1 cellular context compared by ENCODE assay signal in the genomic region with DNA sequence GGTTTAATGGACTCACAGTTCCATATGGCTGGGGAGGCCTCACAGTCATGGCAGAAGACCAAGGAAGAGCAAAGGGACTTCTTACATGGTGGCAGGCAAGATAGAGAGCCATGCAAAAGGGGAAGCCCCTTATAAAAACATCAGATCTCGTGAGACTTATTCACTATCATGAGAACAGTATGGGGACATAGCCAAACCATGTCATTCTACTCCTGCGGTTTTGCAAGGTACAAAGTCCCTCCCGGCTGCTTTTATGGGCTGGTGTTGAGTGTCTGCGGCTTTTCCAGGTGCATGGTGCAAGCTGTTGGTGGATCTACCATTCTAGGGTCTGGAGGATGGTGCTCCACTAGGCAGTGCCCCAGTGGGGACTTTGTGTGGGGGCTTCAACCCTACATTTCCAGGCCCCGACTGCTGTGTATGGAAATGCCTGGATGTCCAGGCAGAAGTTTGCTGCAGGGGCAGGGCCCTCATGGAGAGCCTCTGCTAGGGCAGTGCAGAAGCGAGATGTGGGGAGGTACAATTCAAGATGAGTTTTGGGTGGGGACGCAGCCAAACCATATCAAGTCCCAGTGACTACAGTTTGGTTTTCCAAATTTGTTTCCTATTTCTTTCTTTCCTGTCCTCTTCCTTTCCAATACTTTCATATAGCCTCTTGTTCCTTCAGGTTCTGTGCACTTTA.
TF ChIP-seq lines count a peak whose summit lies in the region.

No MANE protein-coding gene starts in this region.

TF ChIP-seq in HepG2, 621 proteins besides CTCF, POLR2A, EP300 and RAD21 (continued from another document and continues in another):
- TF ChIP-seq NFAT5 (CRISPR knock-in tag; IDR thresholded peaks at IDR 0.05) (peak; percentile 71; the same call in 1 of the 2 replicates), NCOA2 (CRISPR knock-in tag; IDR thresholded peaks at IDR 0.05) (peak; percentile 82), SIX1 (CRISPR knock-in tag; IDR thresholded peaks at IDR 0.05; ENCODE audit: borderline replicate concordance) (peak; percentile 85), NR2F1 (CRISPR knock-in tag; IDR thresholded peaks at IDR 0.05) (0 out of 4 replicates have a peak, but pooled peaks of 1 of the 2 experiments have one; percentile 32), GABPB1 (CRISPR knock-in tag; IDR thresholded peaks at IDR 0.05) (peak; percentile 48), TAF1 (CRISPR knock-in tag; IDR thresholded peaks at IDR 0.05) (peak; percentile 64), ZNF441 (CRISPR knock-in tag; IDR thresholded peaks at IDR 0.05; ENCODE audit: borderline replicate concordance) (peak; percentile 69; the same call in 1 of the 2 replicates), ZFP1 (CRISPR knock-in tag; IDR thresholded peaks at IDR 0.05) (peak; percentile 58; the same call in 1 of the 2 replicates), CEBPB (IDR thresholded peaks at IDR 0.05; ENCODE audit: borderline replicate concordance, low read depth, low read length) (peak; percentile 85), ZNF800 (CRISPR knock-in tag; IDR thresholded peaks at IDR 0.05) (peak; percentile 56), ZNF580 (CRISPR knock-in tag; IDR thresholded peaks at IDR 0.05; ENCODE audit: borderline replicate concordance, low read depth) (peak; percentile 77), PAX8 (CRISPR knock-in tag; IDR thresholded peaks at IDR 0.05; ENCODE audit: borderline replicate concordance) (0 out of 2 replicates have a peak, but pooled peaks have one; percentile 16), ZNF501 (CRISPR knock-in tag; IDR thresholded peaks at IDR 0.05) (peak; percentile 83), KMT2B (CRISPR knock-in tag; IDR thresholded peaks at IDR 0.05) (peak; percentile 59), ZBTB21 (CRISPR knock-in tag; IDR thresholded peaks at IDR 0.05) (peak; percentile 56; the same call in 1 of the 2 replicates), KLF12 (CRISPR knock-in tag; IDR thresholded peaks at IDR 0.05; ENCODE audit: borderline replicate concordance) (peak; percentile 57), ESRRA (CRISPR knock-in tag; IDR thresholded peaks at IDR 0.05; ENCODE audit: low read depth) (peak; percentile 32; the same call in 1 of the 2 replicates), CC2D1A (CRISPR knock-in tag; IDR thresholded peaks at IDR 0.05) (peak; percentile 14; the same call in 1 of the 2 replicates), ZMAT3 (CRISPR knock-in tag; conservative IDR thresholded peaks at IDR 0.05) (peak; percentile 81; the same call in 1 of the 2 replicates), YY1 (IDR thresholded peaks at IDR 0.05; ENCODE audit: insufficient read depth, insufficient replicate concordance, low read depth, low read length) (peak; percentile 30), CBX5 (CRISPR knock-in tag; IDR thresholded peaks at IDR 0.05; ENCODE audit: borderline replicate concordance) (peak; percentile 99), AKNA (CRISPR knock-in tag; IDR thresholded peaks at IDR 0.05; ENCODE audit: borderline replicate concordance) (0 out of 2 replicates have a peak, but pooled peaks have one; percentile 24), ZNF766 (CRISPR knock-in tag; IDR thresholded peaks at IDR 0.05; ENCODE audit: borderline replicate concordance) (peak; percentile 82; the same call in 1 of the 2 replicates), ZNF788 (CRISPR knock-in tag; IDR thresholded peaks at IDR 0.05; ENCODE audit: borderline replicate concordance) (peak; percentile 82), CEBPG (CRISPR knock-in tag; IDR thresholded peaks at IDR 0.05) (peak; percentile 88), ZBTB7B (CRISPR knock-in tag; IDR thresholded peaks at IDR 0.05) (peak; percentile 92), RARA (CRISPR knock-in tag; IDR thresholded peaks at IDR 0.05) (peak; percentile 74; the same call in 1 of the 2 replicates), BRD4 (CRISPR knock-in tag; IDR thresholded peaks at IDR 0.05) (peak; percentile 81), ZNF564 (CRISPR knock-in tag; IDR thresholded peaks at IDR 0.05) (peak; percentile 47; the same call in 1 of the 2 replicates), PITX1 (CRISPR knock-in tag; IDR thresholded peaks at IDR 0.05) (0 out of 2 replicates have a peak, but pooled peaks have one; percentile 52), MIER3 (CRISPR knock-in tag; IDR thresholded peaks at IDR 0.05; ENCODE audit: borderline replicate concordance) (peak; percentile 95)
- TF ChIP-seq, protein P1, sequence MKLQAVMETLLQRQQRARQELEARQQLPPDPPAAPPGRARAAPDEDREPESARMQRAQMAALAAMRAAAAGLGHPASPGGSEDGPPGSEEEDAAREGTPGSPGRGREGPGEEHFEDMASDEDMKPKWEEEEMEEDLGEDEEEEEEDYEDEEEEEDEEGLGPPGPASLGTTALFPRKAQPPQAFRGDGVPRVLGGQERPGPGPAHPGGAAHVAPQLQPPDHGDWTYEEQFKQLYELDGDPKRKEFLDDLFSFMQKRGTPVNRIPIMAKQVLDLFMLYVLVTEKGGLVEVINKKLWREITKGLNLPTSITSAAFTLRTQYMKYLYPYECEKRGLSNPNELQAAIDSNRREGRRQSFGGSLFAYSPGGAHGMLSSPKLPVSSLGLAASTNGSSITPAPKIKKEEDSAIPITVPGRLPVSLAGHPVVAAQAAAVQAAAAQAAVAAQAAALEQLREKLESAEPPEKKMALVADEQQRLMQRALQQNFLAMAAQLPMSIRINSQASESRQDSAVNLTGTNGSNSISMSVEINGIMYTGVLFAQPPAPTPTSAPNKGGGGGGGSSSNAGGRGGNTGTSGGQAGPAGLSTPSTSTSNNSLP (IDR thresholded peaks at IDR 0.05; ENCODE audit: low read depth, low read length) = peak; percentile 89
- TF ChIP-seq, protein P2, sequence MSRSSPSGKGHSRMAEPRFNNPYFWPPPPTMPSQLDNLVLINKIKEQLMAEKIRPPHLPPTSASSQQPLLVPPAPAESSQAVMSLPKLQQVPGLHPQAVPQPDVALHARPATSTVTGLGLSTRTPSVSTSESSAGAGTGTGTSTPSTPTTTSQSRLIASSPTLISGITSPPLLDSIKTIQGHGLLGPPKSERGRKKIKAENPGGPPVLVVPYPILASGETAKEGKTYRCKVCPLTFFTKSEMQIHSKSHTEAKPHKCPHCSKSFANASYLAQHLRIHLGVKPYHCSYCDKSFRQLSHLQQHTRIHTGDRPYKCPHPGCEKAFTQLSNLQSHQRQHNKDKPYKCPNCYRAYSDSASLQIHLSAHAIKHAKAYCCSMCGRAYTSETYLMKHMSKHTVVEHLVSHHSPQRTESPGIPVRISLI (CRISPR knock-in tag; IDR thresholded peaks at IDR 0.05; ENCODE audit: borderline replicate concordance) = peak; percentile 42; the same call in 1 of the 2 replicates
- TF ChIP-seq, protein P3, sequence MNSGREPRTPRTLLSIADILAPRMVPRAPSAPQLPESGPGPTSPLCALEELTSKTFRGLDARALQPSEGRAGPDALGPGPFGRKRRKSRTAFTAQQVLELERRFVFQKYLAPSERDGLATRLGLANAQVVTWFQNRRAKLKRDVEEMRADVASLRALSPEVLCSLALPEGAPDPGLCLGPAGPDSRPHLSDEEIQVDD (CRISPR knock-in tag; IDR thresholded peaks at IDR 0.05; ENCODE audit: borderline replicate concordance) = 0 out of 2 replicates have a peak, but pooled peaks have one; percentile 39
